In the genomic region with DNA sequence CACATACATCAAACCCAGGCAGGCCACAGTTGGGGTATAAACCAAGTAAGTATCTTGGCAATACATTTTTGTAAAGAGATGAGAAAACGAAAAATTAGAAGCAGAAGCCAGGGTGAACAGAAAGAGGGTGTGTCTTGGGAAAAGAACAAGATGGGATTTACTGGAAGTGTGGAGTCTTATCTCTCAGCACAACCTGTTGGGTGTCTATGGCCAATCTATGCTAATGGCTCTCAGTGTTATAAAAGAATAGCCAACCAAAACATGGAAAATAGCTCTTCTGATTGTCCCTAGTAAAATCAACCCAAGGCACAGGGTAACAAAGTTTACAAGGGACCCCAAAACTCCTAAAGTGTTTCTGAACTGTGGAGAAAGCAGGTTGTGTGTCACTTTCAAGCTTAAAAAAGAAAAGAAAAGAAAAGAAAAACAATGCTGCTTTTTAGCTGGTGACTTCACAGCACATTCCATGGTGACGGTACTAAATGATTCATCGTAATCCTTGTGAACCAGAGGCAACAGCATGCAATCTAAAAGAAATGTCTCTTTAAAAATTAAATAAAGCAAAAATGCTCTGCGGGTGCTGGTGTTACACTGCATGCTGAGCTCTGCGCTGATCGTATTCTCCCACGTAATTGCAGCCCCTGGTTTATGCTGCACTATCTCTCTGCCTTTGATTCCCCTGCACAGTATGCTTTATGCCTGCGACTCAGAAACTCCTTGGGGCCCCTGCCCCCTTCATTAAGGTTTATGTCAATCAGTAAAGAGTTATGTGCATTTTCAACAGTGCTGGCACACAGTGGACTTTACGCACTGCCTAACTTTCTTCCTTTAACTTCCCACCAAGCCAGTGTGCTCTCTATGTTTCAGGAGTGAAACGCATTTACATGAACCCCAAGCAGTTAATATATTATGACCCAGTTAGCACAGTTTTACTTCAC, we compare ENCODE assay signal across 14 cellular contexts.
DNase-seq lines count a peak whose midpoint lies in the region; ATAC-seq and TF ChIP-seq lines count a peak whose summit lies in the region.
"Had no signal": no experiment of that assay in that cellular context is flagged by ENCODE, and none has a peak within 500 bp of the region (broad histone marks: within the 10 kb centered on the region; RNA-seq: fewer than 3 reads in every experiment).

No MANE protein-coding gene starts in this region.

- H3K9me3 ChIP-seq in HCT116 (ENCODE audit: control insufficient read depth in 1 of 2, insufficient read depth in 1 of 2, low read depth in 1 of 2, low read length in 2 of 2): no peaks in the 10 kb centered on the region
- no peaks in the 10 kb centered on the region for H3K9me3 ChIP-seq in smooth muscle cell (replicated peaks; ENCODE audit: low read depth)
- no peaks in the 10 kb centered on the region for H3K9me3 ChIP-seq in tibial artery

- H3F3A ChIP-seq in smooth muscle cell (ENCODE audit: low read depth): no peaks in the 10 kb centered on the region

- H3K79me2 ChIP-seq in HCT116 (ENCODE audit: insufficient read depth, low read length) (no peaks in the 10 kb centered on the region), smooth muscle cell (ENCODE audit: low read depth) (no peaks in the 10 kb centered on the region)

- BruUV-seq in HCT116 (replicated peaks; lab: Mats Ljungman, UMichigan): no TSS peak

- peaks cover 31% of the 10 kb centered on the region for H3K9me3 Mint-ChIP-seq in WTC11
- H3K9me3 Mint-ChIP-seq: activated T-helper 2 cell treated with anti-CD3 and anti-CD28 coated beads, Interferon-gamma antibody, Interleukin-2, Interleukin-4, amounts not matched to agents 10 μg/mL and 5 μg/mL and 100 μg/mL, durations not matched to agents 14 hours and 24 hours and 36 hours had no signal

- H3K36me3 ChIP-seq in HCT116 (ENCODE audit: control insufficient read depth in 1 of 2, insufficient read depth in 2 of 2, low read length in 2 of 2): no peaks in the 10 kb centered on the region
- no peaks in the 10 kb centered on the region for H3K36me3 ChIP-seq in smooth muscle cell (ENCODE audit: low read depth)
- no peaks in the 10 kb centered on the region for H3K36me3 ChIP-seq in tibial artery
- H3K36me3 ChIP-seq: esophagus muscularis mucosa had no signal

- 26% methylated on average over 10 of the region's 10 CpGs for WGBS in smooth muscle cell (ENCODE audit: low lambda C conversion rate)

- peak overlapping the region; percentile 15; the same call in 1 of the 2 replicates for H3K4me2 ChIP-seq in HCT116 (ENCODE audit: low read length)
- peak overlapping the region; percentile 82 for H3K4me2 ChIP-seq in smooth muscle cell
- H3K4me2 ChIP-seq: KMS-11 had no signal

- peaks cover 52% of the 10 kb centered on the region for H3K27me3 ChIP-seq in HCT116 (ENCODE audit: insufficient read depth, low read length)
- H3K27me3 ChIP-seq in smooth muscle cell (ENCODE audit: low read depth): no peaks in the 10 kb centered on the region
- H3K27me3 ChIP-seq in tibial artery: no peaks in the 10 kb centered on the region

- H3K9ac ChIP-seq in HCT116 (ENCODE audit: low read length) (no peak overlapping the region), smooth muscle cell (ENCODE audit: low read depth) (peak overlapping the region; percentile 58)
- H3K9ac ChIP-seq: KMS-11 had no signal

- no peak for TF ChIP-seq CTCF in HCT116 (IDR thresholded peaks at IDR 0.05 in 2 of 3, conservative IDR thresholded peaks at IDR 0.05 in 1 of 3; ENCODE audit: borderline replicate concordance in 1 of 3, insufficient read depth in 1 of 3, low read depth in 2 of 3, low read length in 2 of 3)
- no peak for TF ChIP-seq CTCF in WTC11 (IDR thresholded peaks at IDR 0.05)
- no peak for TF ChIP-seq CTCF in foreskin fibroblast (IDR thresholded peaks at IDR 0.05; ENCODE audit: low read depth, low read length)
- TF ChIP-seq CTCF in smooth muscle cell (IDR thresholded peaks at IDR 0.05; ENCODE audit: borderline replicate concordance, insufficient read depth, poor library complexity, severe bottlenecking): no peak
- TF ChIP-seq CTCF in omental fat pad (IDR thresholded peaks at IDR 0.05): no peak
- no peak for TF ChIP-seq CTCF in tibial artery (IDR thresholded peaks at IDR 0.05)

- intact Hi-C loops in HCT116 (cut with micrococcal nuclease) (no loop called here), tibial artery (cut with DNase I; ENCODE audit: low total_unique reads) (no loop called here)

- H3K4me3 Mint-ChIP-seq in WTC11: no peak overlapping the region

- H3K4me3 ChIP-seq in HCT116 (replicated peaks in 1 of 2; ENCODE audit: low read depth in 1 of 2, low read length in 2 of 2): no peak overlapping the region
- H3K4me3 ChIP-seq in foreskin fibroblast (ENCODE audit: low read depth in 1 of 2, low read length in 2 of 2): peak overlapping the region; percentile 21 to 27
- H3K4me3 ChIP-seq in smooth muscle cell: peak overlapping the region; percentile 22
- no peak overlapping the region for H3K4me3 ChIP-seq in tibial artery
- H3K4me3 ChIP-seq: esophagus muscularis mucosa, lung had no signal

- H3K36me3 Mint-ChIP-seq in WTC11: peaks cover 22% of the 10 kb centered on the region

- no peak for TF ChIP-seq POLR2A in HCT116 (IDR thresholded peaks at IDR 0.05; ENCODE audit: borderline replicate concordance, extremely low read depth, insufficient read depth, insufficient read length)

- ATAC-seq in HCT116 (peak; percentile 45), WTC11 (no peak), omental fat pad (ENCODE audit: low FRiP score) (no peak)

- CTCF ChIA-PET in HCT116 (lab: Charles Lee): interaction anchor here (1.3 kb wide), 1 partner anchor 28 kb away, joined by 3 read pairs; no protein-coding TSS in a partner anchor
- CTCF ChIA-PET in WTC11 (lab: Charles Lee): interaction anchor here (1.2 to 1.6 kb wide), 2 partner anchors 30 to 66 kb away, joined by 4 read pairs; no protein-coding TSS in a partner anchor

- H3K27me3 Mint-ChIP-seq in WTC11 (ENCODE audit: low read depth): peaks cover 3% of the 10 kb centered on the region

- no peak overlapping the region for H2AFZ ChIP-seq in HCT116 (ENCODE audit: low read depth, low read length, poor library complexity, severe bottlenecking)
- H2AFZ ChIP-seq in smooth muscle cell (ENCODE audit: low read depth): peak overlapping the region; percentile 56

- H3K9me2 ChIP-seq in HCT116 (ENCODE audit: insufficient read depth): no peaks in the 10 kb centered on the region

- H3K27ac Mint-ChIP-seq in WTC11: 0 out of 2 replicates have a peak overlapping the region, but pooled peaks have one; percentile 10
- H3K27ac Mint-ChIP-seq: activated T-helper 2 cell treated with anti-CD3 and anti-CD28 coated beads, Interferon-gamma antibody, Interleukin-2, Interleukin-4, amounts not matched to agents 10 μg/mL and 5 μg/mL and 100 μg/mL, durations not matched to agents 14 hours and 24 hours and 36 hours had no signal

- H4K20me1 ChIP-seq in HCT116 (ENCODE audit: insufficient read depth): no peaks in the 10 kb centered on the region
- H4K20me1 ChIP-seq in smooth muscle cell (ENCODE audit: low read depth): no peaks in the 10 kb centered on the region

- H3K4me1 ChIP-seq in HCT116 (ENCODE audit: control insufficient read depth in 1 of 2, insufficient read depth in 2 of 2, low read length in 2 of 2): peaks cover 0 to 7% of the 10 kb centered on the region in 2 experiments; a peak in 2 of 4 replicates
- H3K4me1 ChIP-seq in smooth muscle cell (ENCODE audit: low read depth): peaks cover 14% of the 10 kb centered on the region
- H3K4me1 ChIP-seq in tibial artery: peaks cover 0 to 8% (median 1%) of the 10 kb centered on the region in 4 donors

- POLR2A ChIA-PET in HCT116 (lab: Charles Lee): no interaction called here
- POLR2A ChIA-PET in WTC11 (lab: Charles Lee): no interaction called here

- no peak overlapping the region for H3K27ac ChIP-seq in HCT116 (ENCODE audit: low read depth, low read length)
- peak overlapping the region; percentile 58 for H3K27ac ChIP-seq in smooth muscle cell (ENCODE audit: low read depth)
- no peak overlapping the region for H3K27ac ChIP-seq in tibial artery
- H3K27ac ChIP-seq: esophagus muscularis mucosa, KMS-11 had no signal

- H3K4me1 Mint-ChIP-seq in WTC11: peaks cover 43% of the 10 kb centered on the region

- no peak for DNase-seq in HCT116 (ENCODE audit: low read depth, low spot score)
- no peak for DNase-seq in WTC11 (ENCODE audit: low spot score)
- DNase-seq in foreskin fibroblast: peak; percentile 56 to 80
- DNase-seq in smooth muscle cell (lab: John Stamatoyannopoulos, UW; ENCODE audit: unreplicated experiment): no peak
- DNase-seq in HuH-7 (ENCODE audit: low spot score): no peak
- no peak for DNase-seq in omental fat pad (ENCODE audit: low spot score)
- no peak for DNase-seq in tibial artery
- no peak for DNase-seq in activated CD4-positive, alpha-beta T cell treated with anti-CD3 and anti-CD28 coated beads for 1 hour
- DNase-seq: GF-D8, NCI-H774 had no signal

- no peak for TF ChIP-seq RAD21 in HCT116 (IDR thresholded peaks at IDR 0.05; ENCODE audit: low read depth)

- RAD21 ChIA-PET in HCT116 (lab: Charles Lee; ENCODE audit: low non-redundant PET in 1 of 2, low total read pairs in 2 of 2, uncharacterized antibody in 2 of 2, unreplicated experiment in 2 of 2): no interaction called here

TF ChIP-seq in HCT116, 20 proteins besides CTCF, POLR2A, EP300 and RAD21:
- TF ChIP-seq EZH2phosphoT487 (IDR thresholded peaks at IDR 0.05; ENCODE audit: borderline replicate concordance): no peak

TF ChIP-seq in WTC11, 78 proteins besides CTCF, POLR2A, EP300 and RAD21 (continues in another document):
- no peak for TF ChIP-seq MXD4 (CRISPR knock-in tag; IDR thresholded peaks at IDR 0.05; ENCODE audit: borderline replicate concordance)
- TF ChIP-seq FOXK1 (CRISPR knock-in tag; IDR thresholded peaks at IDR 0.05): no peak
- no peak for TF ChIP-seq MYBL2 (CRISPR knock-in tag; IDR thresholded peaks at IDR 0.05)
- TF ChIP-seq RORB (CRISPR knock-in tag; IDR thresholded peaks at IDR 0.05): no peak
- TF ChIP-seq, protein P1, sequence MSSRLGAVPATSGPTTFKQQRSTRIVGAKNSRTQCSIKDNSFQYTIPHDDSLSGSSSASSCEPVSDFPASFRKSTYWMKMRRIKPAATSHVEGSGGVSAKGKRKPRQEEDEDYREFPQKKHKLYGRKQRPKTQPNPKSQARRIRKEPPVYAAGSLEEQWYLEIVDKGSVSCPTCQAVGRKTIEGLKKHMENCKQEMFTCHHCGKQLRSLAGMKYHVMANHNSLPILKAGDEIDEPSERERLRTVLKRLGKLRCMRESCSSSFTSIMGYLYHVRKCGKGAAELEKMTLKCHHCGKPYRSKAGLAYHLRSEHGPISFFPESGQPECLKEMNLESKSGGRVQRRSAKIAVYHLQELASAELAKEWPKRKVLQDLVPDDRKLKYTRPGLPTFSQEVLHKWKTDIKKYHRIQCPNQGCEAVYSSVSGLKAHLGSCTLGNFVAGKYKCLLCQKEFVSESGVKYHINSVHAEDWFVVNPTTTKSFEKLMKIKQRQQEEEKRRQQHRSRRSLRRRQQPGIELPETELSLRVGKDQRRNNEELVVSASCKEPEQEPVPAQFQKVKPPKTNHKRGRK (CRISPR knock-in tag; IDR thresholded peaks at IDR 0.05; ENCODE audit: borderline replicate concordance): no peak
- TF ChIP-seq EMX1 (CRISPR knock-in tag; IDR thresholded peaks at IDR 0.05): no peak

Comparison
In these comparisons a context has a peak if more than half of its experiments do, and no peak if none do; other contexts are left out.
1. DNase-seq: peak in foreskin fibroblast (2 of 2); none in HCT116 (single experiment), WTC11 (single experiment), smooth muscle cell (single experiment), HuH-7 (single experiment), omental fat pad (single experiment), tibial artery (0 of 2) and activated CD4-positive, alpha-beta T cell treated with anti-CD3 and anti-CD28 coated beads for 1 hour (single experiment).
2. H3K4me3 ChIP-seq: peak in foreskin fibroblast (2 of 2) and smooth muscle cell (single experiment); none in HCT116 (0 of 2) and tibial artery (0 of 2).